Comparison of ENCODE assay signal across 21 cellular contexts in genomic region chr11:28910926-28911325, GRCh38.
DNase-seq lines count a peak whose midpoint lies in the region; ATAC-seq, FAIRE-seq and TF ChIP-seq lines count a peak whose summit lies in the region.
"Had no signal": no experiment of that assay in that cellular context is flagged by ENCODE, and none has a peak within 500 bp of the region (broad histone marks: within the 10 kb centered on the region; RNA-seq: fewer than 3 reads in every experiment).

No MANE protein-coding gene starts in this region.

- TF ChIP-seq CTCF in D721Med (IDR thresholded peaks at IDR 0.05; ENCODE audit: insufficient read depth, missing control alignments) (no peak), fibroblast of pulmonary artery (IDR thresholded peaks at IDR 0.05; ENCODE audit: low read length, missing control alignments) (no peak)

- FAIRE-seq in D721Med (lab: Jason Lieb, UNC): peak; percentile 38
- FAIRE-seq: A549, G401.6, GM12892 had no signal

- DNase-seq in D721Med (ENCODE audit: insufficient read length, low spot score) (no peak), amniotic epithelial cell (ENCODE audit: low read depth) (peak; percentile 15), fibroblast of pulmonary artery (ENCODE audit: low read depth) (peak; percentile 7), skeletal muscle cell (ENCODE audit: low read depth) (peak; percentile 21), NCI-H2029 treated with DMSO at 0.1 percent for 48 hours (lab: John Stamatoyannopoulos, UW) (no peak), anterior cingulate cortex (lab: John Stamatoyannopoulos, UW) (no peak), occipital lobe (lab: John Stamatoyannopoulos, UW) (no peak)
- DNase-seq: CD4-positive, alpha-beta memory T cell; DMS153; GOT3; Kasumi-1; NCI-H1694 treated with DMSO at 0.1 percent for 48 hours; NCI-H446; SIG-M5; SK-N-SH had no signal

- H3K4me3 ChIP-seq in fibroblast of pulmonary artery (replicated peaks; ENCODE audit: low read depth, low read length): no peak overlapping the region
- no peak overlapping the region for H3K4me3 ChIP-seq in skeletal muscle cell (ENCODE audit: low read depth, low read length)
- H3K4me3 ChIP-seq: A549; BLaER1 treated with 17β-estradiol and CSF1 and Interleukin-3, amounts not matched to agents 10 nM and 100 nM had no signal

- ATAC-seq in GM21576 (IDR thresholded peaks at IDR 0.05; ENCODE audit: unreplicated experiment): no peak
- ATAC-seq: A549, HCT116 had no signal

Comparison
In these comparisons a context has a peak if more than half of its experiments do, and no peak if none do; other contexts are left out.
1. DNase-seq: peak in amniotic epithelial cell (single experiment), fibroblast of pulmonary artery (single experiment) and skeletal muscle cell (single experiment); none in D721Med (single experiment), NCI-H2029 treated with DMSO at 0.1 percent for 48 hours (single experiment), anterior cingulate cortex (0 of 58) and occipital lobe (single experiment).